ENCODE assay signal across 8 cellular contexts in the genomic region with DNA sequence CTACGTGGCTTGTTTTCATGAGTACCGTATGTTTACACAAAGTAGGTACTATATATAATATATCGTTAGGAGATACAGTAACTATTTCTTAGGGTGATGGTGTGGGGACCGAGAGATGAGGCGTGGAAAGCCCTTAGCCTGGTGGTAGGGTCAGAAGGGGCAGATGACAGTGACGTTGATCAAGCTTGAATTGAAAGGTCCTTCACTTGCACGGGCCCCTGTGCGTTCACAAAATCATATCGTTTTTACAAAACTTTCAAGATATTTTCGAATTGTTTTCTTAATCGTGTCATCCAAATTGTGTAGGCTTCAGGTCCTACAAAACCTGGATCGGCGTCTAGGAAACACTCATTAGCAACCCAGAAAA. TPM values are rescaled to one million over a fixed set of nuclear protein-coding genes. Genes with fewer than 3 reads are reported as not detected.
DNase-seq lines count a peak whose midpoint lies in the region; ATAC-seq, FAIRE-seq and TF ChIP-seq lines count a peak whose summit lies in the region.

No MANE protein-coding gene starts in this region.

- H3K27ac ChIP-seq in MM.1S (ENCODE audit: low read length) (no peak overlapping the region), dorsolateral prefrontal cortex (peak overlapping the region; percentile 45 to 100 (median 96))
- peak overlapping the region; percentile 81 for H3K27ac ChIP-seq in naive thymus-derived CD4-positive, alpha-beta T cell (ENCODE audit: low read depth, low read length)

- no peak for TF ChIP-seq POLR2A in GM12892 (IDR thresholded peaks at IDR 0.05; ENCODE audit: low read depth, low read length)

- H3K36me3 Mint-ChIP-seq in naive thymus-derived CD4-positive, alpha-beta T cell, result peaks cover 0 to 16% (median 3%) of the 10 kb centered on the region in 5 donors

- no peaks in the 10 kb centered on the region for H3K27me3 Mint-ChIP-seq in naive thymus-derived CD4-positive, alpha-beta T cell

- H3K4me1 ChIP-seq in BE2C, result no peaks in the 10 kb centered on the region
- peaks cover 6% of the 10 kb centered on the region; the same call in 1 of the 2 replicates for H3K4me1 ChIP-seq in MM.1S (ENCODE audit: low read length)
- H3K4me1 ChIP-seq in naive thymus-derived CD4-positive, alpha-beta T cell (ENCODE audit: control insufficient read depth in 2 of 2, insufficient read depth in 2 of 2, low read length in 2 of 2), result peaks cover 6 to 17% of the 10 kb centered on the region in 2 donors

- H3K4me3 ChIP-seq in BE2C (ENCODE audit: low read depth, low read length) (peak overlapping the region; percentile 96), MM.1S (ENCODE audit: low read length) (peak overlapping the region; percentile 63), dorsolateral prefrontal cortex (peak overlapping the region; percentile 41 to 90 (median 79))
- H3K4me3 ChIP-seq in naive thymus-derived CD4-positive, alpha-beta T cell (ENCODE audit: low read length), result peak overlapping the region; percentile 89

- POLR2A ChIA-PET in naive thymus-derived CD4-positive, alpha-beta T cell (lab: Charles Lee), result interaction anchor here (0.7 to 1.9 kb wide), 8 partner anchors 54 to 538 kb away, joined by 3 to 5 read pairs (median 3); partner anchors contain the start of genes DMAC2L, L2HGDH, NEMF and VCPKMT

- H2AFZ ChIP-seq in MM.1S (ENCODE audit: low read length), result peak overlapping the region; percentile 78

- no peak for ATAC-seq in naive thymus-derived CD4-positive, alpha-beta T cell
- ATAC-seq in HG03280 (IDR thresholded peaks at IDR 0.05; ENCODE audit: unreplicated experiment) (no peak), HG02759 (IDR thresholded peaks at IDR 0.05; ENCODE audit: unreplicated experiment) (no peak)

- no peaks in the 10 kb centered on the region for H3K9me2 ChIP-seq in MM.1S (replicated peaks; ENCODE audit: insufficient read depth, low read length)

- no peaks in the 10 kb centered on the region for H3F3A ChIP-seq in MM.1S (ENCODE audit: insufficient read depth, low read length)

- H3K9me3 ChIP-seq in BE2C, result no peaks in the 10 kb centered on the region
- no peaks in the 10 kb centered on the region for H3K9me3 ChIP-seq in MM.1S (replicated peaks; ENCODE audit: insufficient read depth, low read length)
- H3K9me3 ChIP-seq in naive thymus-derived CD4-positive, alpha-beta T cell (ENCODE audit: control insufficient read depth in 2 of 3, low read length in 3 of 3), result no peaks in the 10 kb centered on the region

- FAIRE-seq in GM12892 (lab: Jason Lieb, UNC), result no peak

- H3K36me3 ChIP-seq in BE2C, result no peaks in the 10 kb centered on the region
- no peaks in the 10 kb centered on the region for H3K36me3 ChIP-seq in MM.1S (replicated peaks; ENCODE audit: insufficient read depth, low read length)
- H3K36me3 ChIP-seq in naive thymus-derived CD4-positive, alpha-beta T cell (ENCODE audit: control insufficient read depth in 2 of 3, insufficient read depth in 3 of 3, low read length in 3 of 3), result peaks cover 0 to 3% (median 0%) of the 10 kb centered on the region in 3 experiments

- intact Hi-C loops in dorsolateral prefrontal cortex (cut with DNase I), result loop anchor here (5.0 kb wide), 5 partner anchors 80 to 380 kb away; partner anchors contain the start of genes DMAC2L (in 2 of the 2), L2HGDH (in 2 of the 2), ARF6 (in 1 of the 2) and NEMF (in 1 of the 2)
- intact Hi-C loops in naive thymus-derived CD4-positive, alpha-beta T cell (cut with micrococcal nuclease), result loop anchor here (5.0 to 10.0 kb wide), 4 partner anchors 35 to 610 kb away; partner anchors contain the start of genes MGAT2 (in 2 of the 2), RPL36AL (in 2 of the 2), KLHDC1 (in 1 of the 2) and KLHDC2 (in 1 of the 2)

- no peak for TF ChIP-seq CTCF in BE2C (IDR thresholded peaks at IDR 0.05; ENCODE audit: low read depth, low read length)
- no peak for TF ChIP-seq CTCF in MM.1S (IDR thresholded peaks at IDR 0.05; ENCODE audit: low read length)
- TF ChIP-seq CTCF in dorsolateral prefrontal cortex (IDR thresholded peaks at IDR 0.05 in 54 of 56, conservative IDR thresholded peaks at IDR 0.05 in 2 of 56; ENCODE audit: low read depth in 1 of 56, partially characterized antibody in 56 of 56), result no peak

- H3K27ac Mint-ChIP-seq in naive thymus-derived CD4-positive, alpha-beta T cell, result peak overlapping the region; percentile 74 to 95 (median 89)

- peak overlapping the region; percentile 54; the same call in 1 of the 2 replicates for H3K9ac ChIP-seq in MM.1S (ENCODE audit: low read length)

- H3K4me1 Mint-ChIP-seq in naive thymus-derived CD4-positive, alpha-beta T cell, result peaks cover 13 to 42% (median 37%) of the 10 kb centered on the region in 7 donors

- CTCF ChIA-PET in naive thymus-derived CD4-positive, alpha-beta T cell (lab: Charles Lee), result interaction anchor here (1.2 kb wide), 1 partner anchor 371 kb away, joined by 3 read pairs; no protein-coding TSS in a partner anchor

- no peaks in the 10 kb centered on the region for H3K27me3 ChIP-seq in BE2C
- no peaks in the 10 kb centered on the region for H3K27me3 ChIP-seq in MM.1S (replicated peaks; ENCODE audit: insufficient read depth, low read length)
- no peaks in the 10 kb centered on the region for H3K27me3 ChIP-seq in dorsolateral prefrontal cortex
- H3K27me3 ChIP-seq in naive thymus-derived CD4-positive, alpha-beta T cell (ENCODE audit: control insufficient read depth in 2 of 2, insufficient read depth in 2 of 2, low read length in 2 of 2), result no peaks in the 10 kb centered on the region

- peak overlapping the region; percentile 77; the same call in 1 of the 2 replicates for H3K4me2 ChIP-seq in MM.1S (ENCODE audit: low read depth, low read length)

- peaks cover 32% of the 10 kb centered on the region for H3K79me2 ChIP-seq in MM.1S (ENCODE audit: low read length)

- H4K20me1 ChIP-seq in MM.1S (ENCODE audit: insufficient read depth, low read length), result no peaks in the 10 kb centered on the region

- H3K9me3 Mint-ChIP-seq in naive thymus-derived CD4-positive, alpha-beta T cell, result peaks cover 0 to 9% (median 0%) of the 10 kb centered on the region in 11 donors

- DNase-seq in BE2C (no peak), MM.1S (no peak), dorsolateral prefrontal cortex (peak in 1 of 10 donors; percentile 21), dermis blood vessel endothelial cell (no peak), GM12892 (ENCODE audit: insufficient read length) (no peak)
- DNase-seq in naive thymus-derived CD4-positive, alpha-beta T cell, result no peak

- H3K4me3 Mint-ChIP-seq in naive thymus-derived CD4-positive, alpha-beta T cell, result peak overlapping the region; percentile 80 to 90 (median 86)

RNA-seq across cellular contexts. Expression of gene SOS2, which starts 0.9 kb away (rescaled TPM):
- 6.7 TPM for polyA plus RNA-seq in BE2C (2012; ENCODE audit: insufficient read depth, insufficient read length, low read depth)
- total RNA-seq in dorsolateral prefrontal cortex (10 to 100 TPM; 23.8 to 58.9 (median 37.3) TPM), dermis blood vessel endothelial cell (31.5 and 37.4 TPM in 2 replicates)
- total RNA-seq in naive thymus-derived CD4-positive, alpha-beta T cell, result 10 to 100 TPM; 19.7 to 49.6 (median 38.7) TPM
- 10 to 100 TPM; 10.2 to 11.6 TPM for polyA plus RNA-seq in naive thymus-derived CD4-positive, alpha-beta T cell
- 11.7 TPM for polyA plus RNA-seq in GM12892 (2012; ENCODE audit: missing spikeins)
